9 cellular contexts compared by ENCODE assay signal in genomic region chr10:101107771-101108170, GRCh38. TPM values are rescaled to one million over a fixed set of nuclear protein-coding genes. Genes with fewer than 3 reads are reported as not detected.
"Had no signal": no experiment of that assay in that cellular context is flagged by ENCODE, and none has a peak within 500 bp of the region (broad histone marks: within the 10 kb centered on the region; RNA-seq: fewer than 3 reads in every experiment).

No MANE protein-coding gene starts in this region.

- H3K27ac ChIP-seq: HL-60 had no signal

- H3K4me3 Mint-ChIP-seq: GM23338, H9 had no signal

- H3K4me2 ChIP-seq: GM23338 had no signal

- H2AFZ ChIP-seq: GM23338 had no signal

- DNase-seq: H9, HCEC 1CT had no signal

- H3K27ac Mint-ChIP-seq: GM23338, H9 had no signal

- FAIRE-seq: H1, H54, HepG2, K562 had no signal

- ATAC-seq: GM23338, HepG2, K562 had no signal

- H3K9me3 Mint-ChIP-seq: GM23338, H9 had no signal

- H3K4me3 ChIP-seq: GM23338, K562 had no signal

RNA-seq across cellular contexts. Expression of gene TLX1, which starts 23.3 kb away (rescaled TPM):
- total RNA-seq: GM23338, H1, H9, HT1080 had no signal
- polyA plus RNA-seq: GM23338, H1 had no signal
